Comparison of ENCODE assay signal across 8 cellular contexts in the genomic region with DNA sequence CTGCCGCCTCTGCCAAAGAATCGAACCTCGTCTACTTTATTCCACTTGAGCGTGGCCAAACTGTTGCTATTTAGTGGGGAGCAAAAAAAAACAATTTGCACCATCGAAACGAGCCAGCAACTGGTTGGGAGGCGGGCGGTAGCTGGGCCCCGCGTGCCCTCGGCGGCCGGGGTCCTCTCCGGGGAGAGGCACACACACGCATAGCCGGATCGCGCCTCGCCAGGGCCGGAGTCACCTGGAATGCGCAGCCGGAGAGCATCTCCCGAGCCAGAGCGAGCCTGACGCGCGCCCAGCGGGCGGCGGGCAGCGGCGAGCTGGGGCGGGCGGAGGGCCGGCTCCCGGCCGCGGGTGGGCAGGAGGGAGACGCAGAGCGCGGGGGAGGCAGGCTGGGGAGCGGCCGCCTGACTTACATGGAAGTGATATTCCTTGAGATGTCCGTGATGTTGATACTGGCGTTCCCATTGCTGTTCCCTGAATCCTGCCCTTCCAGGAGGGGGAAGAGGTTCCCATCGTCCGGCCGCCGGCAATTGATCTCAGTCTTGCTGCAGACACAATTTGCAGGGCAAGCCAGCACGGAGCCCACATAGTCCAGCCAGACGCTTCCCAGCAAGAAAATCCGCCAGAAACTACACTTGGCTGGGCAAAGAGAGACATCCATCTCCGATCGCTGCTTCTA. TPM values are rescaled to one million over a fixed set of nuclear protein-coding genes. Genes with fewer than 3 reads are reported as not detected.
DNase-seq lines count a peak whose midpoint lies in the region; ATAC-seq and TF ChIP-seq lines count a peak whose summit lies in the region.

No MANE protein-coding gene starts in this region.

- no TSS peak for BruUV-seq in A673 (replicated peaks; lab: Mats Ljungman, UMichigan)

- peak overlapping the region; percentile 78 to 93 for H3K4me3 Mint-ChIP-seq in H9
- H3K4me3 Mint-ChIP-seq in activated CD4-positive, alpha-beta memory T cell treated with anti-CD3 and anti-CD28 coated beads, Interleukin-2, amount 10 ng/mL, durations not matched to agents 7 days and 5 days: peak overlapping the region; percentile 13

- no peaks in the 10 kb centered on the region; a peak in 2 of 5 replicates for H3K9me3 Mint-ChIP-seq in H9
- H3K9me3 Mint-ChIP-seq in activated CD4-positive, alpha-beta memory T cell treated with anti-CD3 and anti-CD28 coated beads, Interleukin-2, amount 10 ng/mL, durations not matched to agents 7 days and 5 days: no peaks in the 10 kb centered on the region

- H3K4me3 ChIP-seq in A673 (ENCODE audit: low read depth, low read length, poor library complexity, severe bottlenecking): no peak overlapping the region

- intact Hi-C loops in left ventricle myocardium superior (cut with micrococcal nuclease) (no loop called here), sciatic nerve (cut with DNase I) (loop anchor here (10.0 kb wide), 1 partner anchor 1341 kb away; no protein-coding TSS in a partner anchor), A673 (cut with micrococcal nuclease; ENCODE audit: unreplicated experiment) (no loop called here)

- H2BK5ac ChIP-seq in H9 (ENCODE audit: insufficient read length, low read length): no peak overlapping the region

- no peak overlapping the region for H4K5ac ChIP-seq in H9 (ENCODE audit: insufficient read length, low read depth, low read length)

- H3K4me2 ChIP-seq in H9 (ENCODE audit: insufficient read depth, insufficient read length, low read length): peak overlapping the region; percentile 87

- no peaks in the 10 kb centered on the region for H4K20me1 ChIP-seq in H9 (ENCODE audit: control insufficient read depth, insufficient read depth, insufficient read length)

- peaks cover 16 to 25% of the 10 kb centered on the region in 2 experiments for H3K4me1 Mint-ChIP-seq in H9
- H3K4me1 Mint-ChIP-seq in activated CD4-positive, alpha-beta memory T cell treated with anti-CD3 and anti-CD28 coated beads, Interleukin-2, amount 10 ng/mL, durations not matched to agents 7 days and 5 days: peaks cover 17% of the 10 kb centered on the region

- no peak overlapping the region for H3K56ac ChIP-seq in H9 (ENCODE audit: insufficient read length, low read depth, low read length)

- no peak overlapping the region for H3K9ac ChIP-seq in H9 (ENCODE audit: extremely low read depth, insufficient read length, low read length)

- no peak overlapping the region for H4K91ac ChIP-seq in H9 (ENCODE audit: insufficient read length, low read depth, low read length)

- H3K36me3 ChIP-seq in A673 (ENCODE audit: insufficient read depth, low read length, poor library complexity, severe bottlenecking): no peaks in the 10 kb centered on the region

- no peaks in the 10 kb centered on the region for H3K9me3 ChIP-seq in H9 (ENCODE audit: control insufficient read depth, low read depth, low read length)
- H3K9me3 ChIP-seq in A673 (ENCODE audit: low read depth, low read length, poor library complexity, severe bottlenecking): no peaks in the 10 kb centered on the region

- H2AK5ac ChIP-seq in H9 (ENCODE audit: insufficient read length, low read length): no peak overlapping the region

- no peak overlapping the region for H3K18ac ChIP-seq in H9 (ENCODE audit: insufficient read length, low read depth, low read length)

- ATAC-seq in left ventricle myocardium superior: peak; percentile 71
- ATAC-seq in sciatic nerve: peak; percentile 84
- no peak for ATAC-seq in GM19467 (IDR thresholded peaks at IDR 0.05; ENCODE audit: unreplicated experiment)

- TF ChIP-seq CTCF in H9 (conservative IDR thresholded peaks at IDR 0.05) (no peak), A673 (conservative IDR thresholded peaks at IDR 0.05; ENCODE audit: low read depth, low read length) (no peak)

- CTCF ChIA-PET in activated CD4-positive, alpha-beta memory T cell treated with anti-CD3 and anti-CD28 coated beads, Interleukin-2, amount 10 ng/mL, durations not matched to agents 7 days and 5 days (lab: Charles Lee): no interaction called here
- CTCF ChIA-PET in A673 (lab: Charles Lee): no interaction called here

- WGBS in H9 (ENCODE audit: extremely low coverage, insufficient read length, low lambda C conversion rate): no CpG with 5 or more reads among the region's 54 CpGs

- H3K79me1 ChIP-seq in H9 (ENCODE audit: insufficient read depth, low read depth, low read length, poor library complexity, severe bottlenecking): no peaks in the 10 kb centered on the region

- H3K14ac ChIP-seq in H9 (ENCODE audit: insufficient read depth, low read length): no peak overlapping the region

- no peak overlapping the region for H2BK20ac ChIP-seq in H9 (ENCODE audit: low read depth, low read length, poor library complexity, severe bottlenecking)

- H3K4me1 ChIP-seq in H9 (ENCODE audit: insufficient read depth, low read length) (no peaks in the 10 kb centered on the region), A673 (ENCODE audit: insufficient read depth, low read length, poor library complexity, severe bottlenecking) (no peaks in the 10 kb centered on the region)

- no peak overlapping the region for H3K27ac ChIP-seq in H9 (ENCODE audit: insufficient read length, low read depth, low read length)
- no peak overlapping the region for H3K27ac ChIP-seq in A673 (ENCODE audit: low read depth, low read length, poor library complexity, severe bottlenecking)

- H3T11ph ChIP-seq in H9 (ENCODE audit: low read length): no peak overlapping the region

- H2BK12ac ChIP-seq in H9 (ENCODE audit: insufficient read length, low read depth, low read length): no peak overlapping the region

- POLR2A ChIA-PET in activated CD4-positive, alpha-beta memory T cell treated with anti-CD3 and anti-CD28 coated beads, Interleukin-2, amount 10 ng/mL, durations not matched to agents 7 days and 5 days (lab: Charles Lee): no interaction called here
- POLR2A ChIA-PET in A673 (lab: Charles Lee; ENCODE audit: low non-redundant PET): interaction anchor here (0.6 kb wide), 1 partner anchor 290 kb away, joined by 4 read pairs; no protein-coding TSS in a partner anchor

- peaks cover 0 to 3% (median 0%) of the 10 kb centered on the region in 3 experiments; a peak in 2 of 7 replicates for H3K36me3 Mint-ChIP-seq in H9 (ENCODE audit: insufficient read depth in 1 of 3, low read depth in 3 of 3)
- H3K36me3 Mint-ChIP-seq in activated CD4-positive, alpha-beta memory T cell treated with anti-CD3 and anti-CD28 coated beads, Interleukin-2, amount 10 ng/mL, durations not matched to agents 7 days and 5 days (ENCODE audit: low read depth): no peaks in the 10 kb centered on the region

- H3K27me3 Mint-ChIP-seq in H9 (ENCODE audit: low read depth): peaks cover 93% of the 10 kb centered on the region
- H3K27me3 Mint-ChIP-seq in activated CD4-positive, alpha-beta memory T cell treated with anti-CD3 and anti-CD28 coated beads, Interleukin-2, amount 10 ng/mL, durations not matched to agents 7 days and 5 days: peaks cover 58% of the 10 kb centered on the region

- no peak overlapping the region for H2BK120ac ChIP-seq in H9 (ENCODE audit: low read depth, low read length, poor library complexity, severe bottlenecking)

- H2BK15ac ChIP-seq in H9 (ENCODE audit: low read depth, low read length): no peak overlapping the region

- H3K79me2 ChIP-seq in H9 (ENCODE audit: insufficient read depth, low read length): no peaks in the 10 kb centered on the region

- H3K23ac ChIP-seq in H9 (ENCODE audit: insufficient read length, low read depth, low read length): no peak overlapping the region

- H4K8ac ChIP-seq in H9 (replicated peaks; ENCODE audit: insufficient read length, low read depth, low read length): no peak overlapping the region

- no peak overlapping the region for H3K4ac ChIP-seq in H9 (ENCODE audit: low read depth, low read length)

- H3K27me3 ChIP-seq in H9 (ENCODE audit: insufficient read depth, low read length): peaks cover 24% of the 10 kb centered on the region
- H3K27me3 ChIP-seq in A673 (replicated peaks; ENCODE audit: insufficient read depth, low read depth, low read length, poor library complexity): peaks cover 83% of the 10 kb centered on the region

- no peak overlapping the region for H2AFZ ChIP-seq in H9 (ENCODE audit: low read length)

- peaks cover 23% of the 10 kb centered on the region for H3K23me2 ChIP-seq in H9 (ENCODE audit: insufficient read length, low read depth, low read length, poor library complexity, severe bottlenecking)

- peak; percentile 56 for DNase-seq in H9
- no peak for DNase-seq in activated CD4-positive, alpha-beta memory T cell treated with anti-CD3 and anti-CD28 coated beads, Interleukin-2, amount 10 ng/mL, durations not matched to agents 7 days and 5 days
- DNase-seq in left ventricle myocardium superior: peak; percentile 53
- peak; percentile 74 for DNase-seq in sciatic nerve (ENCODE audit: low spot score)
- no peak for DNase-seq in A673 (ENCODE audit: low spot score)
- DNase-seq in NCI-H510A (lab: John Stamatoyannopoulos, UW): no peak
- DNase-seq in HK-2 (ENCODE audit: unreplicated experiment): no peak

- H3K27ac Mint-ChIP-seq in H9: no peak overlapping the region
- H3K27ac Mint-ChIP-seq in activated CD4-positive, alpha-beta memory T cell treated with anti-CD3 and anti-CD28 coated beads, Interleukin-2, amount 10 ng/mL, durations not matched to agents 7 days and 5 days: no peak overlapping the region

RNA-seq across cellular contexts. Expression of a gene that starts 0.9 kb away (rescaled TPM):
- total RNA-seq in H9 (2021): 2.4 and 2.5 TPM in 2 replicates
- total RNA-seq in activated CD4-positive, alpha-beta memory T cell treated with anti-CD3 and anti-CD28 coated beads, Interleukin-2, amount 10 ng/mL, durations not matched to agents 7 days and 5 days: not detected
- total RNA-seq in left ventricle myocardium superior: 4.0 TPM
- total RNA-seq in sciatic nerve: 28.4 TPM
- total RNA-seq in A673 (2021): not detected in 2 replicates

Comparison
In these comparisons a context has a peak if more than half of its experiments do, and no peak if none do; other contexts are left out.
1. DNase-seq: peak in H9 (single experiment), left ventricle myocardium superior (single experiment) and sciatic nerve (single experiment); none in activated CD4-positive, alpha-beta memory T cell treated with anti-CD3 and anti-CD28 coated beads, Interleukin-2, amount 10 ng/mL, durations not matched to agents 7 days and 5 days (single experiment), A673 (single experiment), NCI-H510A (single experiment) and HK-2 (single experiment).